7 cellular contexts compared by ENCODE assay signal in the genomic region with DNA sequence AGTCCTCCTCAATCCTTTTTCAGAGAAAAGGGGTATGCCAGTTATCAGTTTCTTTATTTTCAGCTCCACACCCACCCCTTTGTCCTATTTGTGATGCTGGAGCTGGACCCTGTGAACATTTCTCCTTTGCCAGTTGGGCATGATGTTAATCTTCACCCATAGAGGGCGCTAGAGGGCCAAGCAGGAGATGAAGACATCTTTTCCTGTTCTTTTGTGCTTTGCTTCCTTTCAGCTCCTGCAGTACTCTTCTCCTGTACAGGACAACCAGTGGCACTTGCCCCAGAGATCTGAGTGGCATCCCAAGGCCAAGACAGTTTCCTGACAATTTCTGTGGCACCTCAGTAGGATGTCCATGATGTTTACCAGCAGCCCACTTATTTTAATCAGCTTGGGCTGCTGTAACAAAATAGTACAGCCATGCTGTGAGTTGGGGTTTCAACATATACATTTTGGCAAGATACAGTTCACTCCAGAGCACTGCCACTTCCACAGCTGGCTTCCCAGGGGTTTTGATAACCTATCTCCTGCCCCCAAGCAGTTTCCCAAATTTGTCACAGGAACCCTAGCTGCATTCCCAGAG. TPM values are rescaled to one million over a fixed set of nuclear protein-coding genes. Genes with fewer than 3 reads are reported as not detected.
DNase-seq lines count a peak whose midpoint lies in the region; ATAC-seq and TF ChIP-seq lines count a peak whose summit lies in the region.

No MANE protein-coding gene starts in this region.

- H3K9me3 ChIP-seq in MG63 = peaks cover 7% of the 10 kb centered on the region; the same call in 1 of the 2 replicates
- no peaks in the 10 kb centered on the region for H3K9me3 ChIP-seq in adrenal gland (replicated peaks in 1 of 3)

- no peaks in the 10 kb centered on the region for H3K4me1 ChIP-seq in adrenal gland (replicated peaks in 1 of 2)

- H3K36me3 ChIP-seq in MG63 (no peaks in the 10 kb centered on the region), adrenal gland (replicated peaks in 1 of 2) (no peaks in the 10 kb centered on the region)

- no peak overlapping the region for H3K27ac ChIP-seq in adrenal gland

- ATAC-seq in SK-N-SH treated with all-trans-retinoic acid at 6 μM for 48 hours = peak; percentile 89
- no peak for ATAC-seq in GM19328 (IDR thresholded peaks at IDR 0.05; ENCODE audit: unreplicated experiment)

- TF ChIP-seq CTCF in adrenal gland (IDR thresholded peaks at IDR 0.05) = peak; percentile 52 to 80 (median 72)

- H3K27me3 ChIP-seq in MG63 = no peaks in the 10 kb centered on the region
- H3K27me3 ChIP-seq in adrenal gland = no peaks in the 10 kb centered on the region

- no peak for TF ChIP-seq POLR2A in adrenal gland (IDR thresholded peaks at IDR 0.05)

- DNase-seq in GM03348 (ENCODE audit: low spot score) (peak; percentile 78), MG63 (peak; percentile 8), adrenal gland (peak; percentile 47 to 79 (median 55)), inferior parietal cortex (ENCODE audit: extremely low spot score) (peak; percentile 34)
- peak; percentile 24 to 35 for DNase-seq in stimulated activated CD4-positive, alpha-beta T cell treated with anti-CD3 and anti-CD28 coated beads, Interleukin-4, amount 100 ng/mL, for 4 hours

- intact Hi-C loops in adrenal gland (cut with DNase I) = no loop called here

- WGBS in adrenal gland, 4 donors = 0 to 14% (median 1%) methylated on average over 1 of the region's 1 CpG

- H3K4me3 ChIP-seq in MG63 (no peak overlapping the region), adrenal gland (no peak overlapping the region)

TF ChIP-seq in SK-N-SH treated with all-trans-retinoic acid at 6 μM for 48 hours, 23 proteins besides CTCF, POLR2A, EP300 and RAD21:
- TF ChIP-seq OSR1 (CRISPR knock-in tag; IDR thresholded peaks at IDR 0.05) = no peak
- no peak for TF ChIP-seq CSDC2 (CRISPR knock-in tag; IDR thresholded peaks at IDR 0.05)
- no peak for TF ChIP-seq SNAI2 (CRISPR knock-in tag; IDR thresholded peaks at IDR 0.05)
- TF ChIP-seq, protein P1, sequence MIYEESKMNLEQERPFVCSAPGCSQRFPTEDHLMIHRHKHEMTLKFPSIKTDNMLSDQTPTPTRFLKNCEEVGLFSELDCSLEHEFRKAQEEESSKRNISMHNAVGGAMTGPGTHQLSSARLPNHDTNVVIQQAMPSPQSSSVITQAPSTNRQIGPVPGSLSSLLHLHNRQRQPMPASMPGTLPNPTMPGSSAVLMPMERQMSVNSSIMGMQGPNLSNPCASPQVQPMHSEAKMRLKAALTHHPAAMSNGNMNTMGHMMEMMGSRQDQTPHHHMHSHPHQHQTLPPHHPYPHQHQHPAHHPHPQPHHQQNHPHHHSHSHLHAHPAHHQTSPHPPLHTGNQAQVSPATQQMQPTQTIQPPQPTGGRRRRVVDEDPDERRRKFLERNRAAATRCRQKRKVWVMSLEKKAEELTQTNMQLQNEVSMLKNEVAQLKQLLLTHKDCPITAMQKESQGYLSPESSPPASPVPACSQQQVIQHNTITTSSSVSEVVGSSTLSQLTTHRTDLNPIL (CRISPR knock-in tag; IDR thresholded peaks at IDR 0.05; ENCODE audit: low read depth) = no peak
- no peak for TF ChIP-seq ZC3H10 (CRISPR knock-in tag; IDR thresholded peaks at IDR 0.05)

RNA-seq across cellular contexts. Expression of a gene that starts 4.6 kb away (rescaled TPM):
- 0.43 and 0.84 TPM in 2 replicates for total RNA-seq in MG63 (2014; rRNA removed; shearing (Covaris generic); ENCODE audit: low replicate concordance)
- total RNA-seq in adrenal gland = 10 to 100 TPM in 1 of 8 donors, 1 to 10 TPM in 7; 1.3 to 12.5 (median 6.3) TPM
- 10 to 100 TPM in 2 of 3 donors, 1 to 10 TPM in 1; 9.2 to 90.3 (median 11.2) TPM for polyA plus RNA-seq in adrenal gland

RNA-seq across cellular contexts. Expression of a gene that starts 7.3 kb away (rescaled TPM):
- not detected in 2 replicates for total RNA-seq in MG63 (2014; rRNA removed; shearing (Covaris generic); ENCODE audit: low replicate concordance)
- under 1 TPM in 4 of 8 donors, not detected in 4; 0.32 to 0.97 (median 0.67) TPM for total RNA-seq in adrenal gland
- polyA plus RNA-seq in adrenal gland = 1 to 10 TPM; 1.5 to 4.2 (median 2.8) TPM

RNA-seq across cellular contexts. Expression of a gene that starts 22.2 kb away (rescaled TPM):
- not detected in 2 replicates for total RNA-seq in MG63 (2014; rRNA removed; shearing (Covaris generic); ENCODE audit: low replicate concordance)
- 10 to 100 TPM in 5 of 8 donors, 1 to 10 TPM in 3; 1.8 to 38.1 (median 15.2) TPM for total RNA-seq in adrenal gland
- polyA plus RNA-seq in adrenal gland = 1,000 to 10,000 TPM in 1 of 3 donors, 10 to 100 TPM in 2; 20.0 to 1,277 (median 91.0) TPM

Comparison
In these comparisons a context has a peak if more than half of its experiments do, and no peak if none do; other contexts are left out.
1. DNase-seq: peak in every context shown above with its lines; median percentile 78 in GM03348; 55 in adrenal gland; 34 in inferior parietal cortex; 30 in stimulated activated CD4-positive, alpha-beta T cell treated with anti-CD3 and anti-CD28 coated beads, Interleukin-4, amount 100 ng/mL, for 4 hours; 8 in MG63.